In genomic region chr4:177494791-177495190, GRCh38 we compare ENCODE assay signal across 31 cellular contexts.
"Had no signal": no experiment of that assay in that cellular context is flagged by ENCODE, and none has a peak within 500 bp of the region (broad histone marks: within the 10 kb centered on the region; RNA-seq: fewer than 3 reads in every experiment).

No MANE protein-coding gene starts in this region.

- DNase-seq: activated effector memory CD4-positive, alpha-beta T cell treated with anti-CD3 and anti-CD28 coated beads, Interleukin-2, amount 50 U/mL, for 16 hours; activated effector memory CD4-positive, alpha-beta T cell treated with Interleukin-2 at 50 U/mL for 16 hours; activated gamma-delta T cell; activated gamma-delta T cell treated with Interleukin-2 at 50 U/mL for 16 hours; activated naive CD4-positive, alpha-beta T cell; activated naive CD4-positive, alpha-beta T cell treated with anti-CD3 and anti-CD28 coated beads for 36 hours; activated naive CD4-positive, alpha-beta T cell treated with anti-CD3 and anti-CD28 coated beads, Interleukin-2, amount 10 ng/mL, durations not matched to agents 7 days and 5 days; activated naive CD4-positive, alpha-beta T cell treated with anti-CD3 and anti-CD28 coated beads, Interleukin-2, amount 50 U/mL, for 16 hours; activated naive CD4-positive, alpha-beta T cell treated with Interleukin-2 at 50 U/mL for 16 hours; activated naive CD8-positive, alpha-beta T cell treated with anti-CD3 and anti-CD28 coated beads for 36 hours; activated naive CD8-positive, alpha-beta T cell treated with anti-CD3 and anti-CD28 coated beads, Interleukin-2, amount 10 ng/mL, durations not matched to agents 7 days and 5 days; activated naive CD8-positive, alpha-beta T cell treated with anti-CD3 and anti-CD28 coated beads, Interleukin-2, amount 50 U/mL, for 24 hours; activated T-cell treated with anti-CD3 and anti-CD28 coated beads, Interleukin-2, amount 50 U/mL, for 24 hours; activated T-cell treated with anti-CD3 and anti-CD28 coated beads, Interleukin-2, amount 50 U/mL, for 4 hours; activated T-cell treated with anti-CD3 and anti-CD28 coated beads, Interleukin-2, amount 50 U/mL, for 48 hours; activated T-cell treated with anti-CD3 and anti-CD28 coated beads, Interleukin-2, amount 50 U/mL, for 72 hours; adrenal gland; amniotic stem cell; amygdala; anterior cingulate cortex; aorta; body of pancreas; brain microvascular endothelial cell; caudate nucleus; central memory CD4-positive, alpha-beta T cell; cerebellar nuclear complex had no signal

- ATAC-seq: activated naive CD4-positive, alpha-beta T cell treated with anti-CD3 and anti-CD28 coated beads, Interleukin-2, amount 50 U/mL, for 72 hours; activated naive CD8-positive, alpha-beta T cell treated with anti-CD3 and anti-CD28 coated beads, Interleukin-2, amount 50 U/mL, for 24 hours; activated T-cell treated with anti-CD3 and anti-CD28 coated beads, Interleukin-2, amount 50 U/mL, for 4 hours; activated T-cell treated with anti-CD3 and anti-CD28 coated beads, Interleukin-2, amount 50 U/mL, for 72 hours; activated T-helper 17 cell treated with anti-CD3 and anti-CD28 coated beads, Interleukin-2, amount 50 U/mL, for 72 hours; body of pancreas had no signal

- H3K4me3 ChIP-seq: adrenal gland, ascending aorta, body of pancreas, breast epithelium, cardiac muscle cell had no signal
